ENCODE assay signal across 26 cellular contexts in the genomic region with DNA sequence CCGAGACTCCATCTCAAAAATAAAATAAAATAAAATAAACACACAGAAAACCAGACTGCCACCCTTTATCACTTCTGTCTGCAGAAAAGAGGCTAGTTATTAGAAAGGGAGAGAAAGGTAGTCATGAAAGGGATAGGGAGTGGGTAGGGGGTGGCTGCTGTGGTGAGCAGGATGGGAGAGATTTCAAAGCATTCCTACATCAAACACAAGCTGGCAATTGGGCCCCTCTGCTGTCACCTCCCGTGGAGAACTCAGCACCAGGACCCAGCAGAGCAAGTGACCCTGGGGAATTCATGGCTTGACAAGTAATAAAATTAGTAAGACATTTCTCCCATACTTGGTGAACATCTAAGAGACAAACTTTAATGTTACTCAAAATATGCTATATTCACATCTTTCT. TPM values are rescaled to one million over a fixed set of nuclear protein-coding genes. Genes with fewer than 3 reads are reported as not detected.
"Had no signal": no experiment of that assay in that cellular context is flagged by ENCODE, and none has a peak within 500 bp of the region (broad histone marks: within the 10 kb centered on the region; RNA-seq: fewer than 3 reads in every experiment).

No MANE protein-coding gene starts in this region.

- H3K9me3 ChIP-seq: esophagus squamous epithelium, gastrocnemius medialis, heart right ventricle, left lung, lower lobe of right lung, mucosa of descending colon had no signal

- H3K36me3 ChIP-seq: esophagus squamous epithelium, gastrocnemius medialis, heart right ventricle, left lung, lower lobe of right lung had no signal

- H3K4me3 ChIP-seq: coronary artery, dorsolateral prefrontal cortex, esophagus squamous epithelium, gastrocnemius medialis, heart right ventricle, left lung, lower lobe of right lung, mucosa of descending colon had no signal

- DNase-seq: dermis blood vessel endothelial cell; dorsolateral prefrontal cortex; effector CD4-positive, alpha-beta T cell; effector memory CD4-positive, alpha-beta T cell; erythroblast; esophagus squamous epithelium; foreskin fibroblast; foreskin melanocyte; gastrocnemius medialis; glutamatergic neuron; head of caudate nucleus; heart right ventricle; hippocampal formation; kidney; kidney glomerular epithelial cell; left colon; left lung; left ventricle myocardium superior; lower lobe of right lung; mesenchymal stem cell; mucosa of descending colon had no signal

- H3K9me3 Mint-ChIP-seq: mesothelial cell of epicardium had no signal

- H3K36me3 Mint-ChIP-seq: mesothelial cell of epicardium had no signal

- H3K27ac ChIP-seq: coronary artery, dorsolateral prefrontal cortex, epithelial cell of prostate, esophagus squamous epithelium, gastrocnemius medialis, heart right ventricle, left lung, lower lobe of right lung had no signal

- H3K27ac Mint-ChIP-seq: mesothelial cell of epicardium had no signal

- H3K4me3 Mint-ChIP-seq: mesothelial cell of epicardium had no signal

RNA-seq across cellular contexts. Expression of a gene that starts 3.7 kb away (rescaled TPM):
- total RNA-seq: cerebellum, left ventricle myocardium superior, mesothelial cell of epicardium, myocyte had no signal

RNA-seq across cellular contexts. Expression of a gene that starts 27.6 kb away (rescaled TPM):
- total RNA-seq: cerebellum, myocyte had no signal

RNA-seq across cellular contexts. Expression of a gene that starts 33.4 kb away (rescaled TPM):
- total RNA-seq: cerebellum, dorsolateral prefrontal cortex, myocyte had no signal

RNA-seq across cellular contexts. Expression of a gene that starts 55.2 kb away (rescaled TPM):
- total RNA-seq: cerebellum, dorsolateral prefrontal cortex had no signal
